8 cellular contexts compared by ENCODE assay signal in the genomic region with DNA sequence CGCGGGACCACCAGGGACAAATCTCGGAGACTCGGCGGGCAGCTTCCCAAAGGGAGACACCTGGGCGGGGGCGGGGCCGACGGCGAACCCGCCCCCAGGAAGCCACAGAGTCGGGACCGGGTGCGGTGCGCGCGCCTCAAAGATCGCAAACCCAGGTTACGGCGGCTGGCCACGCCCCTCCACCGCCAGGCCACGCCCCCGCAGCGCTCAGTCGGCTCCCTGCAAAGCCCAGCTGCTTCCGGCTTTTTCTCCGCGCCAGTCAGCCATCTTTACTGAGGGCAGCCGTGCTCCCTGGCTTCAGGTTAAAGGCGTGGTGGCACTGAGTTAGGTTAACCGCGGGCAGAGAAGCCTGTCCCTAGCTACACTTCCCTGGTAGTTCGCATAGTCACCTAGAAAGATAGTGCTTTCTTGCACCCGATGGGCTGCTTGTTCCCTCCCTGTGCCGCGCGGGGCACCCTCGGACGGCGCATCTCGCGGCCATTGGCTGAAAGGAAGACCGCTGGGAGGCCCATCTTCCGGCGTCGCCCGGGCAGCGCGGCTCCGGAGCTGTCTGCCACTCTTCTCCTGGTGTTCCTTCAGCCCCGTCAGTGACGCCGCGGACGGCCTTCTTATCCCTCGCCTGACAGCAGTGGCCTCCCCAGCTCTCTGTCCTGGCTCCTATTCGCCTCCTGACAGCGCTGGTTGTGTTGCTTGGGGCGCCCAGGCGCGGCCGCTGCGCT. TPM values are rescaled to one million over a fixed set of nuclear protein-coding genes. Genes with fewer than 3 reads are reported as not detected.
DNase-seq lines count a peak whose midpoint lies in the region; ATAC-seq and TF ChIP-seq lines count a peak whose summit lies in the region.

A gene with protein sequence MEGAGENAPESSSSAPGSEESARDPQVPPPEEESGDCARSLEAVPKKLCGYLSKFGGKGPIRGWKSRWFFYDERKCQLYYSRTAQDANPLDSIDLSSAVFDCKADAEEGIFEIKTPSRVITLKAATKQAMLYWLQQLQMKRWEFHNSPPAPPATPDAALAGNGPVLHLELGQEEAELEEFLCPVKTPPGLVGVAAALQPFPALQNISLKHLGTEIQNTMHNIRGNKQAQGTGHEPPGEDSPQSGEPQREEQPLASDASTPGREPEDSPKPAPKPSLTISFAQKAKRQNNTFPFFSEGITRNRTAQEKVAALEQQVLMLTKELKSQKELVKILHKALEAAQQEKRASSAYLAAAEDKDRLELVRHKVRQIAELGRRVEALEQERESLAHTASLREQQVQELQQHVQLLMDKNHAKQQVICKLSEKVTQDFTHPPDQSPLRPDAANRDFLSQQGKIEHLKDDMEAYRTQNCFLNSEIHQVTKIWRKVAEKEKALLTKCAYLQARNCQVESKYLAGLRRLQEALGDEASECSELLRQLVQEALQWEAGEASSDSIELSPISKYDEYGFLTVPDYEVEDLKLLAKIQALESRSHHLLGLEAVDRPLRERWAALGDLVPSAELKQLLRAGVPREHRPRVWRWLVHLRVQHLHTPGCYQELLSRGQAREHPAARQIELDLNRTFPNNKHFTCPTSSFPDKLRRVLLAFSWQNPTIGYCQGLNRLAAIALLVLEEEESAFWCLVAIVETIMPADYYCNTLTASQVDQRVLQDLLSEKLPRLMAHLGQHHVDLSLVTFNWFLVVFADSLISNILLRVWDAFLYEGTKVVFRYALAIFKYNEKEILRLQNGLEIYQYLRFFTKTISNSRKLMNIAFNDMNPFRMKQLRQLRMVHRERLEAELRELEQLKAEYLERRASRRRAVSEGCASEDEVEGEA (minus strand): TSS at position 72 of the 719 bp plus-strand sequence. CDS start 108 bp downstream, outside the sequence.

- peak within 1 kb of the TSS; percentile 80 for H3K4me3 Mint-ChIP-seq in progenitor cell of endocrine pancreas (ENCODE audit: low read depth)

- H3K4me1 ChIP-seq in left ventricle myocardium inferior (peaks cover 37% of the 10 kb centered on the region), upper lobe of right lung (peaks cover 33% of the 10 kb centered on the region)

- H3K9me3 ChIP-seq in left ventricle myocardium inferior (replicated peaks), result no peaks in the 10 kb centered on the region
- no peaks in the 10 kb centered on the region for H3K9me3 ChIP-seq in upper lobe of right lung

- H3K27ac ChIP-seq in left ventricle myocardium inferior (replicated peaks) (peak within 1 kb of the TSS; percentile 98), upper lobe of right lung (peak within 1 kb of the TSS; percentile 99)

- H3K27ac Mint-ChIP-seq in progenitor cell of endocrine pancreas, result peak within 1 kb of the TSS; percentile 92

- no peaks in the 10 kb centered on the region for H3K9me3 Mint-ChIP-seq in progenitor cell of endocrine pancreas (ENCODE audit: low read depth)

- no peaks in the 10 kb centered on the region for H3K27me3 ChIP-seq in left ventricle myocardium inferior (ENCODE audit: low read depth)
- H3K27me3 ChIP-seq in upper lobe of right lung, result no peaks in the 10 kb centered on the region

- no peaks in the 10 kb centered on the region for H3K36me3 Mint-ChIP-seq in progenitor cell of endocrine pancreas (ENCODE audit: insufficient read depth)

- TF ChIP-seq CTCF in left ventricle myocardium inferior (IDR thresholded peaks at IDR 0.05; ENCODE audit: borderline replicate concordance) (peak; percentile 28), progenitor cell of endocrine pancreas (IDR thresholded peaks at IDR 0.05; ENCODE audit: unreplicated experiment) (peak; percentile 38), upper lobe of right lung (IDR thresholded peaks at IDR 0.05) (peak; percentile 26)

- DNase-seq in NCI-H146 treated with DMSO at 0.1 percent for 48 hours (lab: John Stamatoyannopoulos, UW; ENCODE audit: unreplicated experiment), result peak; percentile 78
- peak; percentile 96 to 98 (median 97) for DNase-seq in T-helper 1 cell
- DNase-seq in amygdala (lab: John Stamatoyannopoulos, UW), result peak; percentile 68 to 99 (median 90)
- peak; percentile 97 for DNase-seq in left ventricle myocardium inferior
- peak; percentile 97 for DNase-seq in progenitor cell of endocrine pancreas (ENCODE audit: low spot score, unreplicated experiment)
- DNase-seq in upper lobe of right lung, result peak; percentile 98

- H3K27me3 Mint-ChIP-seq in progenitor cell of endocrine pancreas, result peaks cover 3% of the 10 kb centered on the region

- ATAC-seq in GM18498 (IDR thresholded peaks at IDR 0.05; ENCODE audit: unreplicated experiment) (peak; percentile 88), HG02885 (IDR thresholded peaks at IDR 0.05; ENCODE audit: poor library complexity, unreplicated experiment) (peak; percentile 86), upper lobe of right lung (peak; percentile 95)

- peak within 1 kb of the TSS; percentile 84 for H3K4me3 ChIP-seq in left ventricle myocardium inferior
- peak within 1 kb of the TSS; percentile 90 for H3K4me3 ChIP-seq in upper lobe of right lung

- H3K4me1 Mint-ChIP-seq in progenitor cell of endocrine pancreas (ENCODE audit: low read depth), result peaks cover 7% of the 10 kb centered on the region

- H3K36me3 ChIP-seq in left ventricle myocardium inferior (no peaks in the 10 kb centered on the region), upper lobe of right lung (peaks cover 5% of the 10 kb centered on the region)

- intact Hi-C loops in left ventricle myocardium inferior (cut with micrococcal nuclease), result loop anchor here (10.0 kb wide), 1 partner anchor 181 kb away; no protein-coding TSS in a partner anchor
- intact Hi-C loops in upper lobe of right lung (cut with DNase I), result loop anchor here (10.0 kb wide), 1 partner anchor 181 kb away; no protein-coding TSS in a partner anchor

RNA-seq across cellular contexts. Expression of the gene that starts here (rescaled TPM):
- total RNA-seq in left ventricle myocardium inferior, result 1.7 TPM
- 8.4 and 8.5 TPM in 2 replicates for total RNA-seq in progenitor cell of endocrine pancreas
- 71.8 TPM for total RNA-seq in upper lobe of right lung

Comparison
In these comparisons a context has a peak if more than half of its experiments do, and no peak if none do; other contexts are left out.
1. Peak in every context shown above with its lines: DNase-seq, ATAC-seq, H3K4me3 ChIP-seq and H3K27ac ChIP-seq.